ENCODE assay signal across 15 cellular contexts in the genomic region with DNA sequence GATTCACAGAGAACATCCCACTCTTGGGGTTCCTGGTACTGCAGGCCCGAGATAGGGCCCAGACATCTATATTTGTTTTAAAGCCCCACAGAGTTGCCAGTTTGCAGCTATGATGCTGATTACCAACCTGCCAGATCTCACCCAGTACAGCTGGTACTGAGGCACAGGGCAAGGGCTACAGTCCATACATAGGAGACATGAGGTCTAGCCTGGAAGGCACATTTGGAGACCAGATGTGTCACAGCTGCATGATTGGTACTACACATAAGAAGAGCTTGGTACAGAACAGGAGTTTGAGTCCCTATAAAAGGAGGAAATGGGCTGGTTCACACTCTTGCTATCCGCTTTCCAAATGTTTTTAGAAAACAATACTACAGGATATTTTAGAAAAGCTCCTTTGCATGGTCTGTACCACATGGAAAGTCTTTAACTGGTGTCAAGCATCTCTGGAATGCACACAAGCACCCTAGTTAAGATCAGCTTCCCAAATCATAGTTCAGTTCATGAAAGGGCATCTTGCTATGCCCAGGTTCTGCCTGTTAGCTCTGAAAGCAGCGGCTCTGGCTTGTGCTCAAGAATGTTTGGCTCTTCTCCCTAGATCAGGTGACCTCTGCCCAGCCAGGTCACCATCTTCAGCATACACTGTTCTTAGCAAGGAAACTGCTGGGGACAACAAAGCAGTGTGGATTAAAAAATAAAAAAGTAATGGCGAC. TPM values are rescaled to one million over a fixed set of nuclear protein-coding genes. Genes with fewer than 3 reads are reported as not detected.
DNase-seq lines count a peak whose midpoint lies in the region; ATAC-seq and TF ChIP-seq lines count a peak whose summit lies in the region.
"Had no signal": no experiment of that assay in that cellular context is flagged by ENCODE, and none has a peak within 500 bp of the region (broad histone marks: within the 10 kb centered on the region; RNA-seq: fewer than 3 reads in every experiment).

No MANE protein-coding gene starts in this region.

- H3K36me3 ChIP-seq in adrenal gland (replicated peaks in 1 of 2) (peaks cover 0 to 81% of the 10 kb centered on the region in 2 donors), right atrium auricular region (peaks cover 84% of the 10 kb centered on the region), ascending aorta (peaks cover 80 to 92% of the 10 kb centered on the region in 2 donors)

- H3K4me1 ChIP-seq in adrenal gland (replicated peaks in 1 of 2) (peaks cover 16 to 17% of the 10 kb centered on the region in 2 donors), right atrium auricular region (peaks cover 0 to 64% of the 10 kb centered on the region in 2 donors), ascending aorta (peaks cover 10% of the 10 kb centered on the region in 2 donors)
- H3K4me1 ChIP-seq: prostate gland had no signal

- H3K27me3 ChIP-seq in adrenal gland = no peaks in the 10 kb centered on the region
- no peaks in the 10 kb centered on the region for H3K27me3 ChIP-seq in right atrium auricular region
- H3K27me3 ChIP-seq in ascending aorta = no peaks in the 10 kb centered on the region

- in situ Hi-C loops in Caki2 (cut with HindIII; ENCODE audit: low pct_unique_long_range_greater_than_20kb, low sequenced_read_pairs) = no loop called here

- no peak overlapping the region for H3K4me3 ChIP-seq in adrenal gland
- H3K4me3 ChIP-seq in right atrium auricular region = no peak overlapping the region
- no peak overlapping the region for H3K4me3 ChIP-seq in retinal pigment epithelial cell (ENCODE audit: low read length)
- H3K4me3 ChIP-seq in ascending aorta = no peak overlapping the region
- H3K4me3 ChIP-seq: prostate gland had no signal

- TF ChIP-seq POLR2A in adrenal gland (IDR thresholded peaks at IDR 0.05) = peak in 1 of 2 donors; percentile 6

- peak overlapping the region in 4 of 5 donors; percentile 41 to 69 (median 55) for H3K27ac ChIP-seq in adrenal gland
- H3K27ac ChIP-seq in right atrium auricular region = peak overlapping the region; percentile 65 to 84
- no peak overlapping the region for H3K27ac ChIP-seq in ascending aorta
- H3K27ac ChIP-seq: prostate gland had no signal

- TF ChIP-seq CTCF in adrenal gland (IDR thresholded peaks at IDR 0.05) (no peak), right atrium auricular region (IDR thresholded peaks at IDR 0.05) (no peak), retinal pigment epithelial cell (conservative IDR thresholded peaks at IDR 0.05; ENCODE audit: low read depth, low read length) (no peak), ascending aorta (IDR thresholded peaks at IDR 0.05) (no peak)

- WGBS in adrenal gland, 4 donors = 46 to 60% (median 53%) methylated on average over 4 of the region's 4 CpGs

- no peak for ATAC-seq in HG03378 (IDR thresholded peaks at IDR 0.05; ENCODE audit: unreplicated experiment)
- ATAC-seq in GM19023 (IDR thresholded peaks at IDR 0.05; ENCODE audit: unreplicated experiment) = no peak
- ATAC-seq: stimulated activated naive CD8-positive, alpha-beta T cell treated with anti-CD3 and anti-CD28 coated beads, Interleukin-15, Interleukin-2, amounts not matched to agents 100 U/mL and 50 U/mL, for 24 hours had no signal

- no peaks in the 10 kb centered on the region for H3K9me3 ChIP-seq in adrenal gland (replicated peaks in 1 of 3)
- H3K9me3 ChIP-seq in right atrium auricular region = no peaks in the 10 kb centered on the region
- H3K9me3 ChIP-seq in ascending aorta = no peaks in the 10 kb centered on the region
- H3K9me3 ChIP-seq: prostate gland had no signal

- DNase-seq in Caki2 (ENCODE audit: low read depth) (peak; percentile 2), adrenal gland (peak; percentile 50 to 93 (median 83)), right atrium auricular region (ENCODE audit: low spot score) (no peak), retinal pigment epithelial cell (ENCODE audit: low read depth) (peak; percentile 81), NOMO-1 treated with DMSO at 0.1 percent for 48 hours (lab: John Stamatoyannopoulos, UW; ENCODE audit: unreplicated experiment) (no peak), ascending aorta (ENCODE audit: low spot score in 2 of 2) (no peak)
- DNase-seq: GDM1; mesendoderm; NCI-H1048; NCI-H524 treated with DMSO at 0.1 percent for 48 hours; stimulated activated naive CD8-positive, alpha-beta T cell treated with anti-CD3 and anti-CD28 coated beads, Interleukin-15, Interleukin-2, amounts not matched to agents 100 U/mL and 50 U/mL, for 24 hours; T1000 had no signal

- intact Hi-C loops in adrenal gland (cut with DNase I) (no loop called here), ascending aorta (cut with DNase I) (no loop called here)

RNA-seq across cellular contexts. Expression of gene MTMR14, which starts 20.6 kb away (rescaled TPM):
- total RNA-seq in Caki2 (2014; rRNA removed; shearing (Covaris generic); ENCODE audit: low replicate concordance) = 17.7 and 28.7 TPM in 2 replicates
- 10 to 100 TPM; 34.2 to 73.0 (median 40.8) TPM for total RNA-seq in adrenal gland
- 10 to 100 TPM; 26.9 to 54.1 (median 42.4) TPM for polyA plus RNA-seq in adrenal gland
- total RNA-seq in right atrium auricular region = 10 to 100 TPM; 47.6 to 52.0 TPM
- total RNA-seq in ascending aorta = 13.7 TPM

RNA-seq across cellular contexts. Expression of gene CPNE9, which starts 33.8 kb away (rescaled TPM):
- not detected in 2 replicates for total RNA-seq in Caki2 (2014; rRNA removed; shearing (Covaris generic); ENCODE audit: low replicate concordance)
- 1 to 10 TPM in 4 of 8 donors, under 1 TPM in 3, not detected in 1; 0.26 to 2.1 (median 1.2) TPM for total RNA-seq in adrenal gland
- 1 to 10 TPM; 1.6 to 9.2 (median 4.0) TPM for polyA plus RNA-seq in adrenal gland
- total RNA-seq in right atrium auricular region = not detected
- not detected for total RNA-seq in ascending aorta
- total RNA-seq: prostate gland had no signal

Comparison
In these comparisons a context has a peak if more than half of its experiments do, and no peak if none do; other contexts are left out.
1. DNase-seq: peak in Caki2 (single experiment), adrenal gland (7 of 7) and retinal pigment epithelial cell (single experiment); none in right atrium auricular region (single experiment), NOMO-1 treated with DMSO at 0.1 percent for 48 hours (single experiment) and ascending aorta (0 of 2).
2. H3K27ac ChIP-seq: peak in adrenal gland (4 of 5) and right atrium auricular region (2 of 2); none in ascending aorta (0 of 2).